ENCODE assay signal across 1 cellular context in the genomic region with DNA sequence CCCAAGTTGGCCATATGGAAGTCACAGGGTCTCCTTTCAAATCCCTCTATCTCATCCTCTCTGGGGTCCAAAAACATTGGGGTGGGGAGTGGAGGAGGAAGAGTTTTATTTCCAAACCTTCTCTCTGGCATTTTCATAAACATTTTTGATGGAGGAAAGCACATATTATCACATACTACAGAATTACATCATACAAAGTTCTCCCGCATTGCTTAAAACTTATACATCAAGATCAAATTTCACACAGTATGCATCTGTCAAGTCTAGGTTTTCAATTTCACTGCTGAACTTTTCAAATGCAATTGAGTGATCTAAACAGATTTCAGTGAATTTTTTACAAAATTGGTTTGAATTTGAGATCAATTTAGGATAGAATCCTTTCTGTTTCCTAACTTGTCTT.
TF ChIP-seq lines count a peak whose summit lies in the region.

No MANE protein-coding gene starts in this region.

TF ChIP-seq in HEK293, 187 proteins besides CTCF, POLR2A, EP300 and RAD21 (continued from another document):
- TF ChIP-seq, protein P1, sequence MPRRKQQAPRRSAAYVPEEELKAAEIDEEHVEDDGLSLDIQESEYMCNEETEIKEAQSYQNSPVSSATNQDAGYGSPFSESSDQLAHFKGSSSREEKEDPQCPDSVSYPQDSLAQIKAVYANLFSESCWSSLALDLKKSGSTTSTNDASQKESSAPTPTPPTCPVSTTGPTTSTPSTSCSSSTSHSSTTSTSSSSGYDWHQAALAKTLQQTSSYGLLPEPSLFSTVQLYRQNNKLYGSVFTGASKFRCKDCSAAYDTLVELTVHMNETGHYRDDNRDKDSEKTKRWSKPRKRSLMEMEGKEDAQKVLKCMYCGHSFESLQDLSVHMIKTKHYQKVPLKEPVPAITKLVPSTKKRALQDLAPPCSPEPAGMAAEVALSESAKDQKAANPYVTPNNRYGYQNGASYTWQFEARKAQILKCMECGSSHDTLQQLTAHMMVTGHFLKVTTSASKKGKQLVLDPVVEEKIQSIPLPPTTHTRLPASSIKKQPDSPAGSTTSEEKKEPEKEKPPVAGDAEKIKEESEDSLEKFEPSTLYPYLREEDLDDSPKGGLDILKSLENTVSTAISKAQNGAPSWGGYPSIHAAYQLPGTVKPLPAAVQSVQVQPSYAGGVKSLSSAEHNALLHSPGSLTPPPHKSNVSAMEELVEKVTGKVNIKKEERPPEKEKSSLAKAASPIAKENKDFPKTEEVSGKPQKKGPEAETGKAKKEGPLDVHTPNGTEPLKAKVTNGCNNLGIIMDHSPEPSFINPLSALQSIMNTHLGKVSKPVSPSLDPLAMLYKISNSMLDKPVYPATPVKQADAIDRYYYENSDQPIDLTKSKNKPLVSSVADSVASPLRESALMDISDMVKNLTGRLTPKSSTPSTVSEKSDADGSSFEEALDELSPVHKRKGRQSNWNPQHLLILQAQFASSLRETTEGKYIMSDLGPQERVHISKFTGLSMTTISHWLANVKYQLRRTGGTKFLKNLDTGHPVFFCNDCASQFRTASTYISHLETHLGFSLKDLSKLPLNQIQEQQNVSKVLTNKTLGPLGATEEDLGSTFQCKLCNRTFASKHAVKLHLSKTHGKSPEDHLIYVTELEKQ (tag by site-specific recombination; IDR thresholded peaks at IDR 0.05; ENCODE audit: borderline replicate concordance): no peak; the same call in 1 of the 2 replicates
- TF ChIP-seq ZNF174 (tag by site-specific recombination; IDR thresholded peaks at IDR 0.05) (no peak), ZNF24 (tag by site-specific recombination; IDR thresholded peaks at IDR 0.05) (no peak)
